In genomic region chr1:219798283-219799030, GRCh38 we compare ENCODE assay signal across 10 cellular contexts.
DNase-seq lines count a peak whose midpoint lies in the region; ATAC-seq and TF ChIP-seq lines count a peak whose summit lies in the region.
"Had no signal": no experiment of that assay in that cellular context is flagged by ENCODE, and none has a peak within 500 bp of the region (broad histone marks: within the 10 kb centered on the region; RNA-seq: fewer than 3 reads in every experiment).

No MANE protein-coding gene starts in this region.

- no peak overlapping the region for H3K4me3 ChIP-seq in testis

- TF ChIP-seq CTCF in testis (IDR thresholded peaks at IDR 0.05): no peak

- no peaks in the 10 kb centered on the region for H3K36me3 ChIP-seq in testis (ENCODE audit: low read depth, missing control alignments)

- ATAC-seq in GM21423 (IDR thresholded peaks at IDR 0.05; ENCODE audit: unreplicated experiment): peak; percentile 39
- peak; percentile 81 for ATAC-seq in esophagus mucosa
- ATAC-seq in HG02798 (IDR thresholded peaks at IDR 0.05; ENCODE audit: poor library complexity, unreplicated experiment): no peak

- no peak overlapping the region for H3K27ac ChIP-seq in testis

- no peak for TF ChIP-seq POLR2A in testis (IDR thresholded peaks at IDR 0.05)

- peak; percentile 54 for DNase-seq in AG08395 (ENCODE audit: low spot score)
- DNase-seq in LHCN-M2 (ENCODE audit: low read depth): peak; percentile 70
- DNase-seq in testis: no peak
- DNase-seq in GF-D8 (lab: John Stamatoyannopoulos, UW): no peak
- no peak for DNase-seq in G401 (ENCODE audit: low spot score)
- DNase-seq: activated CD4-positive, alpha-beta T cell treated with anti-CD3 and anti-CD28 coated beads, Interleukin-2, amount 10 ng/mL, durations not matched to agents 7 days and 5 days; KBM-7 had no signal

- intact Hi-C loops in testis (cut with DNase I; ENCODE audit: low total_unique reads): no loop called here

- no peaks in the 10 kb centered on the region for H3K4me1 ChIP-seq in testis

- no peaks in the 10 kb centered on the region for H3K27me3 ChIP-seq in testis

- H3K9me3 ChIP-seq in testis: no peaks in the 10 kb centered on the region

- 83 to 94% methylated on average over 3 of the region's 3 CpGs for WGBS in testis, 2 donors

- in situ Hi-C loops in G401 (cut with HindIII; ENCODE audit: low sequenced_read_pairs): no loop called here

Comparison
In these comparisons a context has a peak if more than half of its experiments do, and no peak if none do; other contexts are left out.
1. DNase-seq: peak in AG08395 (single experiment) and LHCN-M2 (single experiment); none in testis (single experiment), GF-D8 (single experiment) and G401 (single experiment).